Comparison of ENCODE assay signal across 8 cellular contexts in the genomic region with DNA sequence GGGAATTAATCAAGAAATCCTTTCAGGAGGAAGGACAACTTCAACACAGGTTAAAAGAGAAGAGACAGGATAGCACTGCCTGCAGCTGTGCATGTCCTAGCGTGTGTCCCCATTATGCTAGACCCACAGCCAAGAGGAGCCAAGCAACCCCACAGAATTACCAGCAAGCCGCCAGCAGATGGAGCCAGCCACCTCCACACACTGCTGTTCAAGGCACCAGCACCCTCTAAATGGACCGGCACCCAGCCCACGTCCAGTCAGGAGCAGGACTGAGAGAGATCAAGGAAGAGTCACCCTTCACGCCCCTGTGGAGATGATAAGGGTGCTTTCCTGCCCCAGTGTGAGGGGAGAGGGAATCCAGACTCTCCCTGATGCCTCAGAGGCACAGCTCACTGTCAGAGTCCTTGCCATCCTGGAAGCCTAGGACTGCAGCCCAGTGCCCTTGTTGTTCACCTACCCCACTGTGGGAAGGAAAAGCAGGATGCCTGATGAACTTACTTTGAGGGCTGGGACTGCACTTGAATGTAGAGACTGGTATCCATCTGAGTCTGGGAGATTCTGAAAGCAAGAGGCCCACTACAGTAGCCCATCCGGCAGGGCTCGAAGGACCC. TPM values are rescaled to one million over a fixed set of nuclear protein-coding genes. Genes with fewer than 3 reads are reported as not detected.
DNase-seq lines count a peak whose midpoint lies in the region; ATAC-seq and TF ChIP-seq lines count a peak whose summit lies in the region.

No MANE protein-coding gene starts in this region.

- peak; percentile 89 for TF ChIP-seq CTCF in HFF-Myc (IDR thresholded peaks at IDR 0.05; ENCODE audit: low read depth, low read length, missing control alignments)
- peak; percentile 77 for TF ChIP-seq CTCF in OCI-LY1 (IDR thresholded peaks at IDR 0.05; ENCODE audit: low read length)
- TF ChIP-seq CTCF in heart right ventricle (IDR thresholded peaks at IDR 0.05) = peak; percentile 54 to 85 (median 80)

- no peak overlapping the region for H3K27ac Mint-ChIP-seq in activated naive CD8-positive, alpha-beta T cell treated with anti-CD3 and anti-CD28 coated beads, Interleukin-2, amount 50 U/mL, for 24 hours

- H3K4me3 ChIP-seq in HFF-Myc (replicated peaks; ENCODE audit: low read depth, low read length) = no peak overlapping the region
- no peak overlapping the region for H3K4me3 ChIP-seq in OCI-LY1 (ENCODE audit: low read depth, low read length, poor library complexity, severe bottlenecking)
- H3K4me3 ChIP-seq in heart right ventricle = peak overlapping the region in 1 of 10 donors; percentile 30

- H3K9me3 Mint-ChIP-seq in activated naive CD8-positive, alpha-beta T cell treated with anti-CD3 and anti-CD28 coated beads, Interleukin-2, amount 50 U/mL, for 24 hours = no peaks in the 10 kb centered on the region

- H3F3A ChIP-seq in OCI-LY1 (ENCODE audit: insufficient read depth, low read length) = no peaks in the 10 kb centered on the region

- no peaks in the 10 kb centered on the region for H3K4me1 ChIP-seq in OCI-LY1 (ENCODE audit: insufficient read depth, low read length, severe bottlenecking)
- H3K4me1 ChIP-seq in heart right ventricle = peaks cover 4 to 36% (median 20%) of the 10 kb centered on the region in 9 donors

- no peak overlapping the region for H3K4me2 ChIP-seq in OCI-LY1 (ENCODE audit: low read length)

- no peaks in the 10 kb centered on the region for H3K4me1 Mint-ChIP-seq in activated naive CD8-positive, alpha-beta T cell treated with anti-CD3 and anti-CD28 coated beads, Interleukin-2, amount 50 U/mL, for 24 hours

- no peak overlapping the region for H3K4me3 Mint-ChIP-seq in activated naive CD8-positive, alpha-beta T cell treated with anti-CD3 and anti-CD28 coated beads, Interleukin-2, amount 50 U/mL, for 24 hours

- H3K9me2 ChIP-seq in OCI-LY1 (ENCODE audit: low read depth, low read length) = no peaks in the 10 kb centered on the region

- H3K79me2 ChIP-seq in OCI-LY1 (ENCODE audit: insufficient read depth, low read length) = no peaks in the 10 kb centered on the region

- peak; percentile 40 for ATAC-seq in activated naive CD8-positive, alpha-beta T cell treated with anti-CD3 and anti-CD28 coated beads, Interleukin-2, amount 50 U/mL, for 24 hours
- ATAC-seq in heart right ventricle (peak; percentile 80 to 92 (median 90)), GM21529 (IDR thresholded peaks at IDR 0.05; ENCODE audit: unreplicated experiment) (no peak)

- no peaks in the 10 kb centered on the region for H3K36me3 Mint-ChIP-seq in activated naive CD8-positive, alpha-beta T cell treated with anti-CD3 and anti-CD28 coated beads, Interleukin-2, amount 50 U/mL, for 24 hours (ENCODE audit: low read depth)

- H2AFZ ChIP-seq in OCI-LY1 (ENCODE audit: low read length) = no peak overlapping the region

- no peaks in the 10 kb centered on the region for H3K9me3 ChIP-seq in OCI-LY1 (ENCODE audit: low read length)
- H3K9me3 ChIP-seq in heart right ventricle = no peaks in the 10 kb centered on the region

- no peak overlapping the region for H3K27ac ChIP-seq in OCI-LY1 (ENCODE audit: low read depth, low read length, poor library complexity, severe bottlenecking)
- peak overlapping the region in 8 of 10 donors; percentile 68 to 88 (median 78) for H3K27ac ChIP-seq in heart right ventricle

- DNase-seq in EH (ENCODE audit: low read depth) (peak; percentile 71), HFF-Myc (ENCODE audit: extremely low read depth, low read depth) (no peak), heart right ventricle (peak; percentile 64 to 76), posterior cingulate gyrus (peak; percentile 64 to 96 (median 76)), NCI-H187 (lab: John Stamatoyannopoulos, UW) (no peak)
- peak; percentile 42 for DNase-seq in activated naive CD8-positive, alpha-beta T cell treated with anti-CD3 and anti-CD28 coated beads, Interleukin-2, amount 50 U/mL, for 24 hours

- peaks cover 16% of the 10 kb centered on the region for H3K27me3 Mint-ChIP-seq in activated naive CD8-positive, alpha-beta T cell treated with anti-CD3 and anti-CD28 coated beads, Interleukin-2, amount 50 U/mL, for 24 hours

- no peaks in the 10 kb centered on the region for H4K20me1 ChIP-seq in OCI-LY1 (ENCODE audit: insufficient read depth, low read length)

- H3K36me3 ChIP-seq in OCI-LY1 (ENCODE audit: insufficient read depth, low read length) = no peaks in the 10 kb centered on the region
- no peaks in the 10 kb centered on the region for H3K36me3 ChIP-seq in heart right ventricle

- intact Hi-C loops in heart right ventricle (cut with DNase I) = no loop called here
- intact Hi-C loops in posterior cingulate gyrus (cut with DNase I) = no loop called here

- no peaks in the 10 kb centered on the region for H3K27me3 ChIP-seq in OCI-LY1 (ENCODE audit: insufficient read depth, low read length)
- H3K27me3 ChIP-seq in heart right ventricle = no peaks in the 10 kb centered on the region

- WGBS in heart right ventricle, 2 donors = 34% methylated on average over 7 of the region's 7 CpGs

- no peak overlapping the region for H3K9ac ChIP-seq in OCI-LY1 (ENCODE audit: low read length)

RNA-seq across cellular contexts. Expression of gene CTTNBP2NL, which starts 37.1 kb away (rescaled TPM):
- total RNA-seq in heart right ventricle = 10 to 100 TPM; 12.1 to 20.6 (median 17.5) TPM
- 1 to 10 TPM; 3.9 to 6.7 TPM for polyA plus RNA-seq in heart right ventricle

Comparison
In these comparisons a context has a peak if more than half of its experiments do, and no peak if none do; other contexts are left out.
1. DNase-seq: peak in EH (single experiment), activated naive CD8-positive, alpha-beta T cell treated with anti-CD3 and anti-CD28 coated beads, Interleukin-2, amount 50 U/mL, for 24 hours (single experiment), heart right ventricle (2 of 2) and posterior cingulate gyrus (10 of 10); none in HFF-Myc (single experiment) and NCI-H187 (0 of 2).
2. Peak in every context shown above with its lines, with median percentiles within 50 percentile points of each other: CTCF ChIP-seq.